Comparison of ENCODE assay signal across 8 cellular contexts in the genomic region with DNA sequence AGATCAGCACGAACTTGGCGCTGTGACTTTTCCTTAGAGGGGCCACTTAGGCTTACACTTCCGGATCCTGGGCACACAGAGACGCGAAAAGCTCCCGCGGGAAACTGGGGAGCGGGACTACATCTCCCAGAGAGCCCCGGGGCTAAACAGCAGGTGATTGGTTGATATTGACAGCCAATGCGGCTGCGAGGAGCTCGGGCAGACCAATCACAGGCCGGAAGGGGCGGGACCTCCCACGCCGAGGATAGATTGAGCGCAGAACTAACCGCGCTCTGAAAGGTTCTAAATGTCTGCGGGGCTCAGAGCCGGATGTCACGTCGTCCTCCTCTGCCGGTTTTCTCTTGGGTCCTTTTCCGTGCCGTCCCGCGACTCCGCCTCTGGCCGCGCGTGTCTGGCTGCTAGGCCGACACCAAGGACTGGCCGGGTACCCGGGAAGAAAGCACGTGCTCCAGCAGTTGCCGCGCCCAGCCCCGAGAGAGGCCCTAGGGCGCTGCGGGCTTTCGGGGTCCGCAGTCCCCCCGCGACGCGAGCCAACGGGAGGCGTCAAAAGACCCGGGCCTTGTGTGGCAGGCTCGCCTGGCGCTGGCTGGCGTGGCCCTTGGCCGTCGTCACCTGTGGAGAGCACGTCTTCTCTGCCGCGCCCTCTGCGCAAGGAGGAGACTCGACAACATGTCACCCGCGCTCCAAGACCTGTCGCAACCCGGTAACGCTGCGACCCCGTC. TPM values are rescaled to one million over a fixed set of nuclear protein-coding genes. Genes with fewer than 3 reads are reported as not detected.
DNase-seq lines count a peak whose midpoint lies in the region; ATAC-seq and TF ChIP-seq lines count a peak whose summit lies in the region.

MTR (plus strand) TSS at position 258 of the 722 bp plus-strand sequence; CDS start at position 670, 412 bp downstream.

- H3K9me3 Mint-ChIP-seq in activated T-helper 17 cell treated with anti-CD3 and anti-CD28 coated beads, Interleukin-2, amount 50 U/mL, for 72 hours: no peaks in the 10 kb centered on the region
- H3K9me3 Mint-ChIP-seq in naive thymus-derived CD4-positive, alpha-beta T cell: no peaks in the 10 kb centered on the region
- no peaks in the 10 kb centered on the region for H3K9me3 Mint-ChIP-seq in stimulated activated naive B cell treated with anti-CD40 and anti-IgM and Interleukin-4, amounts not matched to agents 10 μg/mL and 1 μg/mL and 100 μg/mL, for 72 hours

- H3K27ac ChIP-seq in RWPE1 (peak within 1 kb of the TSS; percentile 94), fibroblast of lung (ENCODE audit: insufficient read depth, low read length) (peak within 1 kb of the TSS; percentile 88)
- H3K27ac ChIP-seq in naive thymus-derived CD4-positive, alpha-beta T cell (ENCODE audit: low read depth, low read length): peak within 1 kb of the TSS; percentile 98

- H3K9me3 ChIP-seq in fibroblast of lung (ENCODE audit: control insufficient read depth, insufficient read depth, low read depth, low read length): no peaks in the 10 kb centered on the region
- no peaks in the 10 kb centered on the region for H3K9me3 ChIP-seq in naive thymus-derived CD4-positive, alpha-beta T cell (ENCODE audit: control insufficient read depth in 2 of 3, low read length in 3 of 3)

- peak within 1 kb of the TSS; percentile 88 for H3K9ac ChIP-seq in fibroblast of lung (ENCODE audit: insufficient read depth, low read length)

- H3K4me1 ChIP-seq in fibroblast of lung (ENCODE audit: control insufficient read depth, extremely low read depth, insufficient read depth, low read length): no peaks in the 10 kb centered on the region
- H3K4me1 ChIP-seq in naive thymus-derived CD4-positive, alpha-beta T cell (ENCODE audit: control insufficient read depth in 2 of 2, insufficient read depth in 2 of 2, low read length in 2 of 2): peaks cover 13 to 14% of the 10 kb centered on the region in 2 donors

- peaks cover 18% of the 10 kb centered on the region for H3K79me2 ChIP-seq in fibroblast of lung (ENCODE audit: control insufficient read depth, insufficient read depth, low read length)

- peak; percentile 98 for DNase-seq in Daoy (ENCODE audit: low read depth)
- peak; percentile 96 for DNase-seq in GOT3 (lab: John Stamatoyannopoulos, UW)
- peak; percentile 94 for DNase-seq in LNCaP clone FGC (ENCODE audit: low read depth)
- DNase-seq in RWPE1 (ENCODE audit: low spot score): peak; percentile 100
- DNase-seq in fibroblast of lung (ENCODE audit: low read depth in 2 of 2): peak; percentile 95 to 98
- DNase-seq in naive thymus-derived CD4-positive, alpha-beta T cell: peak; percentile 84 to 97 (median 96)
- peak; percentile 96 for DNase-seq in stimulated activated naive B cell treated with anti-CD40 and anti-IgM and Interleukin-4, amounts not matched to agents 10 μg/mL and 1 μg/mL and 100 μg/mL, for 72 hours

- H3K27me3 ChIP-seq in fibroblast of lung (ENCODE audit: control insufficient read depth, insufficient read depth, low read length): no peaks in the 10 kb centered on the region
- H3K27me3 ChIP-seq in naive thymus-derived CD4-positive, alpha-beta T cell (ENCODE audit: control insufficient read depth in 2 of 2, insufficient read depth in 2 of 2, low read length in 2 of 2): no peaks in the 10 kb centered on the region

- no peaks in the 10 kb centered on the region for H4K20me1 ChIP-seq in fibroblast of lung (ENCODE audit: control insufficient read depth, extremely low read depth, insufficient read depth, low read length)

- peaks cover 11% of the 10 kb centered on the region for H3K4me1 Mint-ChIP-seq in activated T-helper 17 cell treated with anti-CD3 and anti-CD28 coated beads, Interleukin-2, amount 50 U/mL, for 72 hours
- peaks cover 14 to 49% (median 41%) of the 10 kb centered on the region in 7 donors for H3K4me1 Mint-ChIP-seq in naive thymus-derived CD4-positive, alpha-beta T cell
- H3K4me1 Mint-ChIP-seq in stimulated activated naive B cell treated with anti-CD40 and anti-IgM and Interleukin-4, amounts not matched to agents 10 μg/mL and 1 μg/mL and 100 μg/mL, for 72 hours: peaks cover 20 to 26% of the 10 kb centered on the region in 2 donors

- CTCF ChIA-PET in RWPE1 (lab: Yijun Ruan, JAX): interaction anchor here (0.7 kb wide), 1 partner anchor 704 kb away, joined by 4 read pairs; no protein-coding TSS in a partner anchor
- CTCF ChIA-PET in naive thymus-derived CD4-positive, alpha-beta T cell (lab: Charles Lee): interaction anchor here (0.7 kb wide), 1 partner anchor 556 kb away, joined by 3 read pairs; no protein-coding TSS in a partner anchor

- H3K4me3 ChIP-seq in LNCaP clone FGC (ENCODE audit: low read depth, low read length): peak within 1 kb of the TSS; percentile 80
- peak within 1 kb of the TSS; percentile 84 to 98 (median 96) for H3K4me3 ChIP-seq in fibroblast of lung (replicated peaks in 1 of 4; ENCODE audit: control extremely low read depth in 1 of 4, insufficient read depth in 1 of 4, low read depth in 3 of 4, low read length in 4 of 4)
- H3K4me3 ChIP-seq in naive thymus-derived CD4-positive, alpha-beta T cell (ENCODE audit: low read length): peak within 1 kb of the TSS; percentile 61

- peaks cover 40% of the 10 kb centered on the region for H3K36me3 Mint-ChIP-seq in activated T-helper 17 cell treated with anti-CD3 and anti-CD28 coated beads, Interleukin-2, amount 50 U/mL, for 72 hours (ENCODE audit: low read depth)
- H3K36me3 Mint-ChIP-seq in naive thymus-derived CD4-positive, alpha-beta T cell: peaks cover 0 to 7% (median 0%) of the 10 kb centered on the region in 5 donors
- H3K36me3 Mint-ChIP-seq in stimulated activated naive B cell treated with anti-CD40 and anti-IgM and Interleukin-4, amounts not matched to agents 10 μg/mL and 1 μg/mL and 100 μg/mL, for 72 hours: peaks cover 2 to 3% of the 10 kb centered on the region in 2 donors

- H3K27me3 Mint-ChIP-seq in activated T-helper 17 cell treated with anti-CD3 and anti-CD28 coated beads, Interleukin-2, amount 50 U/mL, for 72 hours: no peaks in the 10 kb centered on the region
- H3K27me3 Mint-ChIP-seq in naive thymus-derived CD4-positive, alpha-beta T cell: peaks cover 0 to 13% (median 0%) of the 10 kb centered on the region in 5 donors
- peaks cover 3 to 14% of the 10 kb centered on the region in 2 donors for H3K27me3 Mint-ChIP-seq in stimulated activated naive B cell treated with anti-CD40 and anti-IgM and Interleukin-4, amounts not matched to agents 10 μg/mL and 1 μg/mL and 100 μg/mL, for 72 hours

- peak within 1 kb of the TSS; percentile 100 for H3K4me3 Mint-ChIP-seq in activated T-helper 17 cell treated with anti-CD3 and anti-CD28 coated beads, Interleukin-2, amount 50 U/mL, for 72 hours
- H3K4me3 Mint-ChIP-seq in naive thymus-derived CD4-positive, alpha-beta T cell: peak within 1 kb of the TSS; percentile 87 to 99 (median 95)
- peak within 1 kb of the TSS; percentile 89 for H3K4me3 Mint-ChIP-seq in stimulated activated naive B cell treated with anti-CD40 and anti-IgM and Interleukin-4, amounts not matched to agents 10 μg/mL and 1 μg/mL and 100 μg/mL, for 72 hours

- POLR2A ChIA-PET in RWPE1 (lab: Yijun Ruan, JAX; ENCODE audit: low non-redundant PET): interaction anchor here (0.6 to 1.1 kb wide), 3 partner anchors 9 to 14 kb away, joined by 3 read pairs; no protein-coding TSS in a partner anchor
- POLR2A ChIA-PET in naive thymus-derived CD4-positive, alpha-beta T cell (lab: Charles Lee): interaction anchor here (0.6 to 1.4 kb wide), 13 partner anchors 8 to 511 kb away, joined by 3 to 7 read pairs (median 3); partner anchors contain the start of gene HEATR1

- TF ChIP-seq CTCF in LNCaP clone FGC (IDR thresholded peaks at IDR 0.05; ENCODE audit: control insufficient read depth, extremely low read depth, insufficient read depth) (no peak), RWPE1 (conservative IDR thresholded peaks at IDR 0.05; ENCODE audit: low read depth) (no peak), fibroblast of lung (conservative IDR thresholded peaks at IDR 0.05 in 1 of 2, IDR thresholded peaks at IDR 0.05 in 1 of 2; ENCODE audit: low read depth in 1 of 2, low read length in 2 of 2) (no peak)

- peak; percentile 93 for ATAC-seq in activated T-helper 17 cell treated with anti-CD3 and anti-CD28 coated beads, Interleukin-2, amount 50 U/mL, for 72 hours (replicated peaks)
- ATAC-seq in naive thymus-derived CD4-positive, alpha-beta T cell: peak; percentile 95
- peak; percentile 92 to 94 for ATAC-seq in stimulated activated naive B cell treated with anti-CD40 and anti-IgM and Interleukin-4, amounts not matched to agents 10 μg/mL and 1 μg/mL and 100 μg/mL, for 72 hours (replicated peaks)

- H3K4me2 ChIP-seq in fibroblast of lung (ENCODE audit: extremely low read depth, insufficient read depth, low read length): peak within 1 kb of the TSS; percentile 89

- intact Hi-C loops in naive thymus-derived CD4-positive, alpha-beta T cell (cut with micrococcal nuclease): loop anchor here (1.0 to 10.0 kb wide), 13 partner anchors 36 to 1670 kb away; partner anchors contain the start of genes ARID4B (in 2 of the 2), GGPS1 (in 2 of the 2), HEATR1 (in 2 of the 2) and ACTN2 (in 1 of the 2)

- peak within 1 kb of the TSS; percentile 97 for H3K27ac Mint-ChIP-seq in activated T-helper 17 cell treated with anti-CD3 and anti-CD28 coated beads, Interleukin-2, amount 50 U/mL, for 72 hours
- H3K27ac Mint-ChIP-seq in naive thymus-derived CD4-positive, alpha-beta T cell: peak within 1 kb of the TSS; percentile 93 to 100 (median 97)
- peak within 1 kb of the TSS; percentile 95 for H3K27ac Mint-ChIP-seq in stimulated activated naive B cell treated with anti-CD40 and anti-IgM and Interleukin-4, amounts not matched to agents 10 μg/mL and 1 μg/mL and 100 μg/mL, for 72 hours

- peak within 1 kb of the TSS; percentile 95 for H2AFZ ChIP-seq in fibroblast of lung (ENCODE audit: low read length)

- no peaks in the 10 kb centered on the region for H3K36me3 ChIP-seq in fibroblast of lung (ENCODE audit: control insufficient read depth, insufficient read depth, low read length)
- peaks cover 0 to 6% (median 0%) of the 10 kb centered on the region in 3 experiments for H3K36me3 ChIP-seq in naive thymus-derived CD4-positive, alpha-beta T cell (ENCODE audit: control insufficient read depth in 2 of 3, insufficient read depth in 3 of 3, low read length in 3 of 3)

RNA-seq across cellular contexts. Expression of gene MTR, which starts in this region (rescaled TPM):
- 19.4 and 21.0 TPM in 2 replicates for total RNA-seq in Daoy (2014; rRNA removed; shearing (Covaris generic))
- 10 to 100 TPM; 52.3 to 94.6 TPM for total RNA-seq in activated T-helper 17 cell treated with anti-CD3 and anti-CD28 coated beads, Interleukin-2, amount 50 U/mL, for 72 hours
- total RNA-seq in fibroblast of lung: 30.3 and 32.2 TPM in 2 replicates
- polyA plus RNA-seq in fibroblast of lung: 16.9 and 20.0 TPM in 2 replicates
- polyA plus RNA-seq in fibroblast of lung (2012): 12.9 and 14.7 TPM in 2 replicates
- polyA minus RNA-seq in fibroblast of lung (ENCODE audit: low replicate concordance): 12.1 and 17.2 TPM in 2 replicates
- 10 to 100 TPM; 42.9 to 78.8 (median 49.4) TPM for total RNA-seq in naive thymus-derived CD4-positive, alpha-beta T cell
- 10 to 100 TPM; 19.8 to 23.0 TPM for polyA plus RNA-seq in naive thymus-derived CD4-positive, alpha-beta T cell

Comparison
In these comparisons a context has a peak if more than half of its experiments do, and no peak if none do; other contexts are left out.
1. Peak in every context shown above with its lines: DNase-seq, ATAC-seq, H3K4me3 ChIP-seq and H3K27ac ChIP-seq.